ENCODE assay signal across 8 cellular contexts in genomic region chr19:33522371-33522662, GRCh38. TPM values are rescaled to one million over a fixed set of nuclear protein-coding genes. Genes with fewer than 3 reads are reported as not detected.
DNase-seq lines count a peak whose midpoint lies in the region; ATAC-seq and TF ChIP-seq lines count a peak whose summit lies in the region.

No MANE protein-coding gene starts in this region.

- peak overlapping the region in 1 of 2 experiments; percentile 67; a peak in 2 of 4 replicates for H3K27ac ChIP-seq in SK-N-SH (ENCODE audit: low read depth in 2 of 2, low read length in 1 of 2)

- H4K20me1 ChIP-seq in SK-N-SH (ENCODE audit: insufficient read depth), result no peaks in the 10 kb centered on the region

- H3K27ac Mint-ChIP-seq in activated CD4-positive, alpha-beta memory T cell treated with anti-CD3 and anti-CD28 coated beads for 36 hours, result no peak overlapping the region
- H3K27ac Mint-ChIP-seq in stimulated activated naive B cell treated with anti-CD40 and anti-IgM and Interleukin-4, amounts not matched to agents 10 μg/mL and 1 μg/mL and 100 μg/mL, for 72 hours, result peak overlapping the region; percentile 32

- H3K4me3 Mint-ChIP-seq in activated CD4-positive, alpha-beta memory T cell treated with anti-CD3 and anti-CD28 coated beads for 36 hours, result peak overlapping the region; percentile 81
- peak overlapping the region; percentile 92 to 94 for H3K4me3 Mint-ChIP-seq in stimulated activated naive B cell treated with anti-CD40 and anti-IgM and Interleukin-4, amounts not matched to agents 10 μg/mL and 1 μg/mL and 100 μg/mL, for 72 hours

- peaks cover 19% of the 10 kb centered on the region for H3K4me1 Mint-ChIP-seq in activated CD4-positive, alpha-beta memory T cell treated with anti-CD3 and anti-CD28 coated beads for 36 hours (ENCODE audit: low read depth)
- peaks cover 19 to 35% of the 10 kb centered on the region in 2 donors for H3K4me1 Mint-ChIP-seq in stimulated activated naive B cell treated with anti-CD40 and anti-IgM and Interleukin-4, amounts not matched to agents 10 μg/mL and 1 μg/mL and 100 μg/mL, for 72 hours

- no peaks in the 10 kb centered on the region for H3K9me2 ChIP-seq in SK-N-SH

- peaks cover 3% of the 10 kb centered on the region for H3F3A ChIP-seq in SK-N-SH (replicated peaks; ENCODE audit: insufficient read depth)

- H2AFZ ChIP-seq in SK-N-SH (ENCODE audit: low read depth), result peak overlapping the region; percentile 100

- CTCF ChIA-PET in SK-N-SH (lab: Yijun Ruan, JAX), result interaction anchor here (1.3 to 2.3 kb wide), 6 partner anchors 85 to 249 kb away, joined by 3 to 7 read pairs (median 4); no protein-coding TSS in a partner anchor
- CTCF ChIA-PET in activated CD4-positive, alpha-beta memory T cell treated with anti-CD3 and anti-CD28 coated beads for 36 hours (lab: Charles Lee), result interaction anchor here (1.0 kb wide), 1 partner anchor 116 kb away, joined by 4 read pairs; no protein-coding TSS in a partner anchor

- no peaks in the 10 kb centered on the region for H3K27me3 Mint-ChIP-seq in activated CD4-positive, alpha-beta memory T cell treated with anti-CD3 and anti-CD28 coated beads for 36 hours
- H3K27me3 Mint-ChIP-seq in stimulated activated naive B cell treated with anti-CD40 and anti-IgM and Interleukin-4, amounts not matched to agents 10 μg/mL and 1 μg/mL and 100 μg/mL, for 72 hours, result peaks cover 6 to 8% of the 10 kb centered on the region in 2 donors

- H3K9me3 Mint-ChIP-seq in activated CD4-positive, alpha-beta memory T cell treated with anti-CD3 and anti-CD28 coated beads for 36 hours, result no peaks in the 10 kb centered on the region
- no peaks in the 10 kb centered on the region for H3K9me3 Mint-ChIP-seq in stimulated activated naive B cell treated with anti-CD40 and anti-IgM and Interleukin-4, amounts not matched to agents 10 μg/mL and 1 μg/mL and 100 μg/mL, for 72 hours

- no peak for TF ChIP-seq CTCF in SK-N-SH (IDR thresholded peaks at IDR 0.05)

- DNase-seq in SK-N-SH, result no peak
- DNase-seq in activated CD4-positive, alpha-beta memory T cell treated with anti-CD3 and anti-CD28 coated beads for 36 hours, result no peak
- no peak for DNase-seq in stimulated activated naive B cell treated with anti-CD40 and anti-IgM and Interleukin-4, amounts not matched to agents 10 μg/mL and 1 μg/mL and 100 μg/mL, for 72 hours
- DNase-seq in NCI-H446 treated with DMSO at 0.1 percent for 48 hours (lab: John Stamatoyannopoulos, UW), result no peak
- DNase-seq in HPDE6-E6E7 (ENCODE audit: extremely low spot score), result no peak

- peaks cover 0 to 26% of the 10 kb centered on the region in 2 experiments; a peak in 2 of 4 replicates for H3K4me1 ChIP-seq in SK-N-SH (ENCODE audit: control insufficient read depth in 1 of 2, insufficient read depth in 2 of 2, low read depth in 1 of 2, low read length in 1 of 2)

- TF ChIP-seq RAD21 in SK-N-SH (IDR thresholded peaks at IDR 0.05; ENCODE audit: low read length), result no peak

- H3K36me3 Mint-ChIP-seq in activated CD4-positive, alpha-beta memory T cell treated with anti-CD3 and anti-CD28 coated beads for 36 hours, result no peaks in the 10 kb centered on the region
- no peaks in the 10 kb centered on the region for H3K36me3 Mint-ChIP-seq in stimulated activated naive B cell treated with anti-CD40 and anti-IgM and Interleukin-4, amounts not matched to agents 10 μg/mL and 1 μg/mL and 100 μg/mL, for 72 hours

- H3K4me2 ChIP-seq in SK-N-SH, result peak overlapping the region; percentile 92

- ATAC-seq in SK-N-SH treated with all-trans-retinoic acid at 6 μM for 48 hours (no peak; the same call in 1 of the 3 replicates), GM21737 (IDR thresholded peaks at IDR 0.05; ENCODE audit: unreplicated experiment) (no peak)
- no peak for ATAC-seq in stimulated activated naive B cell treated with anti-CD40 and anti-IgM and Interleukin-4, amounts not matched to agents 10 μg/mL and 1 μg/mL and 100 μg/mL, for 72 hours (replicated peaks)

- peak overlapping the region; percentile 82 for H3K9ac ChIP-seq in SK-N-SH

- peak overlapping the region; percentile 86 to 93 for H3K4me3 ChIP-seq in SK-N-SH (ENCODE audit: low read depth in 2 of 2, low read length in 1 of 2)
- H3K4me3 ChIP-seq in iPS-18c (ENCODE audit: insufficient read depth, low read depth, low read length), result peak overlapping the region; percentile 54

- H3K9me3 ChIP-seq in SK-N-SH (no peaks in the 10 kb centered on the region), iPS-18c (ENCODE audit: control insufficient read depth, insufficient read depth, low read length) (no peaks in the 10 kb centered on the region)

- intact Hi-C loops in activated CD4-positive, alpha-beta memory T cell treated with anti-CD3 and anti-CD28 coated beads for 36 hours (cut with micrococcal nuclease), result loop anchor here (5.0 kb wide), 1 partner anchor 550 kb away; the partner anchor contains the start of genes CEP89 and FAAP24

- no peaks in the 10 kb centered on the region for H3K27me3 ChIP-seq in SK-N-SH (ENCODE audit: insufficient read depth)

- H3K36me3 ChIP-seq in SK-N-SH (replicated peaks in 1 of 2; ENCODE audit: control insufficient read depth in 1 of 2, insufficient read depth in 2 of 2, low read length in 1 of 2), result no peaks in the 10 kb centered on the region

- WGBS in SK-N-SH (ENCODE audit: low lambda C conversion rate), result 94% methylated on average over 4 of the region's 5 CpGs

- no peak for TF ChIP-seq EP300 in SK-N-SH (IDR thresholded peaks at IDR 0.05; ENCODE audit: borderline replicate concordance in 1 of 2, low read depth in 1 of 2, low read length in 1 of 2)

- POLR2A ChIA-PET in SK-N-SH (lab: Yijun Ruan, JAX), result interaction anchor here (1.0 to 3.0 kb wide), 3 partner anchors 14 to 242 kb away, joined by 6 to 17 read pairs (median 8); no protein-coding TSS in a partner anchor
- POLR2A ChIA-PET in activated CD4-positive, alpha-beta memory T cell treated with anti-CD3 and anti-CD28 coated beads for 36 hours (lab: Charles Lee), result no interaction called here

- H3K79me2 ChIP-seq in SK-N-SH (ENCODE audit: insufficient read depth), result peaks cover 16% of the 10 kb centered on the region; the same call in 1 of the 2 replicates

TF ChIP-seq in SK-N-SH, 30 proteins besides CTCF, POLR2A, EP300 and RAD21 (continues in another document):
- TF ChIP-seq JUND (IDR thresholded peaks at IDR 0.05), result no peak
- TF ChIP-seq FOXJ3 (CRISPR knock-in tag; IDR thresholded peaks at IDR 0.05), result no peak
- no peak for TF ChIP-seq REST (IDR thresholded peaks at IDR 0.05; ENCODE audit: low read depth, low read length)
- no peak for TF ChIP-seq GABPA (IDR thresholded peaks at IDR 0.05; ENCODE audit: low read depth)

TF ChIP-seq in SK-N-SH treated with all-trans-retinoic acid at 6 μM for 48 hours, 23 proteins besides CTCF, POLR2A, EP300 and RAD21:
- TF ChIP-seq ZNF70 (CRISPR knock-in tag; IDR thresholded peaks at IDR 0.05) (no peak), OSR1 (CRISPR knock-in tag; IDR thresholded peaks at IDR 0.05) (no peak), ZFP3 (CRISPR knock-in tag; IDR thresholded peaks at IDR 0.05) (no peak), TCF4 (CRISPR knock-in tag; IDR thresholded peaks at IDR 0.05; ENCODE audit: borderline replicate concordance) (no peak)
- TF ChIP-seq, protein P1, sequence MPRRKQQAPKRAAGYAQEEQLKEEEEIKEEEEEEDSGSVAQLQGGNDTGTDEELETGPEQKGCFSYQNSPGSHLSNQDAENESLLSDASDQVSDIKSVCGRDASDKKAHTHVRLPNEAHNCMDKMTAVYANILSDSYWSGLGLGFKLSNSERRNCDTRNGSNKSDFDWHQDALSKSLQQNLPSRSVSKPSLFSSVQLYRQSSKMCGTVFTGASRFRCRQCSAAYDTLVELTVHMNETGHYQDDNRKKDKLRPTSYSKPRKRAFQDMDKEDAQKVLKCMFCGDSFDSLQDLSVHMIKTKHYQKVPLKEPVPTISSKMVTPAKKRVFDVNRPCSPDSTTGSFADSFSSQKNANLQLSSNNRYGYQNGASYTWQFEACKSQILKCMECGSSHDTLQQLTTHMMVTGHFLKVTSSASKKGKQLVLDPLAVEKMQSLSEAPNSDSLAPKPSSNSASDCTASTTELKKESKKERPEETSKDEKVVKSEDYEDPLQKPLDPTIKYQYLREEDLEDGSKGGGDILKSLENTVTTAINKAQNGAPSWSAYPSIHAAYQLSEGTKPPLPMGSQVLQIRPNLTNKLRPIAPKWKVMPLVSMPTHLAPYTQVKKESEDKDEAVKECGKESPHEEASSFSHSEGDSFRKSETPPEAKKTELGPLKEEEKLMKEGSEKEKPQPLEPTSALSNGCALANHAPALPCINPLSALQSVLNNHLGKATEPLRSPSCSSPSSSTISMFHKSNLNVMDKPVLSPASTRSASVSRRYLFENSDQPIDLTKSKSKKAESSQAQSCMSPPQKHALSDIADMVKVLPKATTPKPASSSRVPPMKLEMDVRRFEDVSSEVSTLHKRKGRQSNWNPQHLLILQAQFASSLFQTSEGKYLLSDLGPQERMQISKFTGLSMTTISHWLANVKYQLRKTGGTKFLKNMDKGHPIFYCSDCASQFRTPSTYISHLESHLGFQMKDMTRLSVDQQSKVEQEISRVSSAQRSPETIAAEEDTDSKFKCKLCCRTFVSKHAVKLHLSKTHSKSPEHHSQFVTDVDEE (CRISPR knock-in tag; IDR thresholded peaks at IDR 0.05), result no peak
- TF ChIP-seq, protein P2, sequence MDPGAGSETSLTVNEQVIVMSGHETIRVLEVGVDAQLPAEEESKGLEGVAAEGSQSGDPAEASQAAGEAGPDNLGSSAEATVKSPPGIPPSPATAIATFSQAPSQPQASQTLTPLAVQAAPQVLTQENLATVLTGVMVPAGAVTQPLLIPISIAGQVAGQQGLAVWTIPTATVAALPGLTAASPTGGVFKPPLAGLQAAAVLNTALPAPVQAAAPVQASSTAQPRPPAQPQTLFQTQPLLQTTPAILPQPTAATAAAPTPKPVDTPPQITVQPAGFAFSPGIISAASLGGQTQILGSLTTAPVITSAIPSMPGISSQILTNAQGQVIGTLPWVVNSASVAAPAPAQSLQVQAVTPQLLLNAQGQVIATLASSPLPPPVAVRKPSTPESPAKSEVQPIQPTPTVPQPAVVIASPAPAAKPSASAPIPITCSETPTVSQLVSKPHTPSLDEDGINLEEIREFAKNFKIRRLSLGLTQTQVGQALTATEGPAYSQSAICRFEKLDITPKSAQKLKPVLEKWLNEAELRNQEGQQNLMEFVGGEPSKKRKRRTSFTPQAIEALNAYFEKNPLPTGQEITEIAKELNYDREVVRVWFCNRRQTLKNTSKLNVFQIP (CRISPR knock-in tag; IDR thresholded peaks at IDR 0.05; ENCODE audit: borderline replicate concordance, low read depth), result no peak
TF ChIP-seq in SK-N-SH treated with all-trans-retinoic acid at 6 μM for 48 hours: peak in this region for 0.

RNA-seq across cellular contexts. Expression of gene PEPD, which starts 0.7 kb away (rescaled TPM):
- polyA plus RNA-seq in SK-N-SH (2012; rRNA removed), result 88.9 and 92.4 TPM in 2 replicates
- polyA plus RNA-seq in SK-N-SH (2012; cell fraction: cytosol; rRNA removed), result 61.5 and 77.6 TPM in 2 replicates
- polyA plus RNA-seq in SK-N-SH (2012; cell fraction: nucleus; rRNA removed), result 66.1 and 68.5 TPM in 2 replicates
- total RNA-seq in activated CD4-positive, alpha-beta memory T cell treated with anti-CD3 and anti-CD28 coated beads for 36 hours, result 10 to 100 TPM; 29.3 to 30.6 TPM
